3 cellular contexts compared by ENCODE assay signal in genomic region chr7:88215295-88215694, GRCh38.
A peak's percentile ranks its signal among the peaks of the same experiment; 100 is the strongest.
TF ChIP-seq lines count a peak whose summit lies in the region.

No MANE protein-coding gene starts in this region.

TF ChIP-seq in HepG2, 621 proteins besides CTCF, POLR2A, EP300 and RAD21:
- TF ChIP-seq CEBPB (IDR thresholded peaks at IDR 0.05; ENCODE audit: borderline replicate concordance, low read depth, low read length) (peak; percentile 57; the same call in 1 of the 2 replicates), SNAI1 (CRISPR knock-in tag; IDR thresholded peaks at IDR 0.05; ENCODE audit: borderline replicate concordance) (no peak), ZNF644 (CRISPR knock-in tag; IDR thresholded peaks at IDR 0.05; ENCODE audit: low read depth) (no peak)

TF ChIP-seq in IMR-90, 13 proteins besides CTCF, POLR2A, EP300 and RAD21:
- TF ChIP-seq CEBPB (IDR thresholded peaks at IDR 0.05; ENCODE audit: low read depth, low read length) (peak; percentile 79), FOS (IDR thresholded peaks at IDR 0.05; ENCODE audit: low read depth, low read length) (no peak), NFE2L2 (IDR thresholded peaks at IDR 0.05; ENCODE audit: low read depth, low read length) (no peak)
TF ChIP-seq in IMR-90: peak in this region for 1.

TF ChIP-seq in H1, 55 proteins besides CTCF, POLR2A, EP300 and RAD21:
- TF ChIP-seq SUZ12 (IDR thresholded peaks at IDR 0.05; ENCODE audit: low read length) (no peak), CEBPB (IDR thresholded peaks at IDR 0.05; ENCODE audit: low read depth, low read length) (peak; percentile 87)
